ENCODE assay signal across 1 cellular context in genomic region chr19:43619262-43620060, GRCh38.
TF ChIP-seq lines count a peak whose summit lies in the region.

ZNF428 (minus strand) TSS chr19:43619629; CDS start chr19:43614304, 5,325 bp downstream.

TF ChIP-seq in WTC11, 78 proteins besides CTCF, POLR2A, EP300 and RAD21 (continued from another document and continues in another):
- TF ChIP-seq AR (CRISPR knock-in tag; IDR thresholded peaks at IDR 0.05) (no peak), ELF4 (CRISPR knock-in tag; IDR thresholded peaks at IDR 0.05; ENCODE audit: low read depth) (0 out of 2 replicates have a peak, but pooled peaks have one; percentile 41), FOXP1 (CRISPR knock-in tag; IDR thresholded peaks at IDR 0.05; ENCODE audit: borderline replicate concordance) (peak; percentile 92), OVOL2 (CRISPR knock-in tag; IDR thresholded peaks at IDR 0.05; ENCODE audit: borderline replicate concordance) (no peak), SOX15 (CRISPR knock-in tag; IDR thresholded peaks at IDR 0.05) (no peak), AFF4 (CRISPR knock-in tag; IDR thresholded peaks at IDR 0.05; ENCODE audit: borderline replicate concordance) (no peak), E2F5 (CRISPR knock-in tag; IDR thresholded peaks at IDR 0.05) (peak; percentile 90), ZNF532 (CRISPR knock-in tag; IDR thresholded peaks at IDR 0.05; ENCODE audit: borderline replicate concordance) (no peak), ZNF263 (CRISPR knock-in tag; IDR thresholded peaks at IDR 0.05; ENCODE audit: low read depth) (no peak), GABPB1 (CRISPR knock-in tag; IDR thresholded peaks at IDR 0.05) (peak; percentile 56; the same call in 1 of the 2 replicates), ETV6 (CRISPR knock-in tag; IDR thresholded peaks at IDR 0.05) (peak; percentile 94), ZSCAN18 (CRISPR knock-in tag; IDR thresholded peaks at IDR 0.05) (no peak), SMAD4 (CRISPR knock-in tag; IDR thresholded peaks at IDR 0.05) (peak; percentile 55; the same call in 1 of the 2 replicates), HMGA2 (CRISPR knock-in tag; IDR thresholded peaks at IDR 0.05) (no peak), SMAD3 (CRISPR knock-in tag; IDR thresholded peaks at IDR 0.05; ENCODE audit: borderline replicate concordance) (no peak), IRF1 (CRISPR knock-in tag; IDR thresholded peaks at IDR 0.05) (peak; percentile 86), ATF1 (CRISPR knock-in tag; IDR thresholded peaks at IDR 0.05) (peak; percentile 83; the same call in 1 of the 2 replicates), ARID4B (CRISPR knock-in tag; IDR thresholded peaks at IDR 0.05; ENCODE audit: borderline replicate concordance) (peak; percentile 39; the same call in 1 of the 2 replicates), FOXJ3 (CRISPR knock-in tag; IDR thresholded peaks at IDR 0.05; ENCODE audit: borderline replicate concordance) (no peak), JUN (CRISPR knock-in tag; IDR thresholded peaks at IDR 0.05) (peak; percentile 87; the same call in 1 of the 2 replicates), E2F1 (CRISPR knock-in tag; IDR thresholded peaks at IDR 0.05) (peak; percentile 17; the same call in 1 of the 2 replicates), ATF2 (CRISPR knock-in tag; IDR thresholded peaks at IDR 0.05; ENCODE audit: borderline replicate concordance, low read depth) (no peak), HMGXB4 (CRISPR knock-in tag; IDR thresholded peaks at IDR 0.05) (peak; percentile 94; the same call in 1 of the 2 replicates)
